In genomic region chr11:119201236-119201635, GRCh38 we compare ENCODE assay signal across 15 cellular contexts. TPM values are rescaled to one million over a fixed set of nuclear protein-coding genes. Genes with fewer than 3 reads are reported as not detected.
A peak's percentile ranks its signal among the peaks of the same experiment; 100 is the strongest.
DNase-seq lines count a peak whose midpoint lies in the region; ATAC-seq, FAIRE-seq and TF ChIP-seq lines count a peak whose summit lies in the region.
"Not testable (repeated sequence)": the region's sequence is repeated elsewhere in the genome, so short reads cannot be mapped to it uniquely, and the experiment has no call there.
"Had no signal": no experiment of that assay in that cellular context is flagged by ENCODE, and none has a peak within 500 bp of the region (broad histone marks: within the 10 kb centered on the region; RNA-seq: fewer than 3 reads in every experiment).

No MANE protein-coding gene starts in this region.

- BruUV-seq in K562 (replicated peaks; lab: Mats Ljungman, UMichigan), result not testable (repeated sequence)

- not testable (repeated sequence) for TF ChIP-seq CTCF in K562 (IDR thresholded peaks at IDR 0.05 in 2 of 3, conservative IDR thresholded peaks at IDR 0.05 in 1 of 3; ENCODE audit: insufficient read depth in 2 of 3, low read depth in 1 of 3, low read length in 3 of 3); upper lobe of right lung (IDR thresholded peaks at IDR 0.05)

- peak; percentile 5 for DNase-seq in activated naive CD8-positive, alpha-beta T cell treated with anti-CD3 and anti-CD28 coated beads, Interleukin-2, amount 10 ng/mL, durations not matched to agents 7 days and 5 days
- DNase-seq in K562 (ENCODE audit: extremely low read depth in 1 of 4, low spot score in 3 of 4), result not testable (repeated sequence)
- DNase-seq in mesenteric fat pad (ENCODE audit: low spot score) (peak; percentile 37), posterior vena cava (ENCODE audit: low spot score) (peak; percentile 44), upper lobe of right lung (peak; percentile 7)

- not testable (repeated sequence) for H3K27me3 Mint-ChIP-seq in activated naive CD8-positive, alpha-beta T cell treated with anti-CD3 and anti-CD28 coated beads, Interleukin-2, amount 10 ng/mL, durations not matched to agents 7 days and 5 days; dendritic cell treated with granulocyte-macrophage colony-stimulating factor and Interleukin-4, amounts not matched to agents 40 ng/mL and 50 ng/mL, for 4 days

- H3K79me2 ChIP-seq in K562 (ENCODE audit: control insufficient read depth, insufficient read depth, low read length), result not testable (repeated sequence)

- not testable (repeated sequence) for TF ChIP-seq POLR2A in K562 (conservative IDR thresholded peaks at IDR 0.05)

- WGBS in K562 (ENCODE audit: insufficient coverage, low coverage, missing lambda C conversion rate), result 43% methylated on average over 5 of the region's 5 CpGs

- intact Hi-C loops in K562 (cut with micrococcal nuclease); dendritic cell treated with granulocyte-macrophage colony-stimulating factor and Interleukin-4, amounts not matched to agents 40 ng/mL and 50 ng/mL, for 4 days (cut with micrococcal nuclease): not testable (repeated sequence)
- intact Hi-C loops in posterior vena cava (cut with DNase I), result loop anchor here in 1 of 2 donors (1.0 kb wide), 1 partner anchor 19 kb away; no protein-coding TSS in a partner anchor
- intact Hi-C loops in upper lobe of right lung (cut with DNase I), result loop anchor here (10.0 kb wide), 1 partner anchor 114 kb away; the partner anchor contains the start of gene MCAM

- TF ChIP-seq EP300 in K562 (IDR thresholded peaks at IDR 0.05; ENCODE audit: low read length), result not testable (repeated sequence)

- not testable (repeated sequence) for H3K36me3 Mint-ChIP-seq in activated naive CD8-positive, alpha-beta T cell treated with anti-CD3 and anti-CD28 coated beads, Interleukin-2, amount 10 ng/mL, durations not matched to agents 7 days and 5 days; dendritic cell treated with granulocyte-macrophage colony-stimulating factor and Interleukin-4, amounts not matched to agents 40 ng/mL and 50 ng/mL, for 4 days (ENCODE audit: low read depth)

- FAIRE-seq in K562 (lab: Jason Lieb, UNC), result not testable (repeated sequence)

- not testable (repeated sequence) for H3K4me3 Mint-ChIP-seq in activated naive CD8-positive, alpha-beta T cell treated with anti-CD3 and anti-CD28 coated beads, Interleukin-2, amount 10 ng/mL, durations not matched to agents 7 days and 5 days; dendritic cell treated with granulocyte-macrophage colony-stimulating factor and Interleukin-4, amounts not matched to agents 40 ng/mL and 50 ng/mL, for 4 days

- not testable (repeated sequence) for H3K9me3 Mint-ChIP-seq in activated naive CD8-positive, alpha-beta T cell treated with anti-CD3 and anti-CD28 coated beads, Interleukin-2, amount 10 ng/mL, durations not matched to agents 7 days and 5 days; dendritic cell treated with granulocyte-macrophage colony-stimulating factor and Interleukin-4, amounts not matched to agents 40 ng/mL and 50 ng/mL, for 4 days

- CTCF ChIA-PET in K562 (lab: Yijun Ruan, JAX; ENCODE audit: low intra/inter-chr PET ratio), result not testable (repeated sequence)

- H3K9ac ChIP-seq in K562 (ENCODE audit: insufficient read depth in 1 of 2, low read depth in 2 of 2, low read length in 2 of 2), result not testable (repeated sequence)

- peaks cover 13% of the 10 kb centered on the region for H3K4me1 Mint-ChIP-seq in activated naive CD8-positive, alpha-beta T cell treated with anti-CD3 and anti-CD28 coated beads, Interleukin-2, amount 10 ng/mL, durations not matched to agents 7 days and 5 days
- peaks cover 36% of the 10 kb centered on the region for H3K4me1 Mint-ChIP-seq in dendritic cell treated with granulocyte-macrophage colony-stimulating factor and Interleukin-4, amounts not matched to agents 40 ng/mL and 50 ng/mL, for 4 days (ENCODE audit: low read depth)

- not testable (repeated sequence) for H3K27ac Mint-ChIP-seq in activated naive CD8-positive, alpha-beta T cell treated with anti-CD3 and anti-CD28 coated beads, Interleukin-2, amount 10 ng/mL, durations not matched to agents 7 days and 5 days
- peak overlapping the region; percentile 63 for H3K27ac Mint-ChIP-seq in dendritic cell treated with granulocyte-macrophage colony-stimulating factor and Interleukin-4, amounts not matched to agents 40 ng/mL and 50 ng/mL, for 4 days

- H3K27me3 ChIP-seq in K562 (ENCODE audit: control insufficient read depth in 2 of 2, insufficient read depth in 2 of 2, low read length in 2 of 2); upper lobe of right lung: not testable (repeated sequence)

- H4K20me1 ChIP-seq in K562 (replicated peaks; ENCODE audit: control insufficient read depth, insufficient read depth, low read length), result not testable (repeated sequence)

- H3K4me3 ChIP-seq in K562, upper lobe of right lung: not testable (repeated sequence)

- H3K9me3 ChIP-seq in K562 (replicated peaks; ENCODE audit: control insufficient read depth, insufficient read depth, low read depth, low read length); upper lobe of right lung: not testable (repeated sequence)

- in situ Hi-C loops in K562 (cut with MboI), result not testable (repeated sequence)

- H3K27ac ChIP-seq in K562 (ENCODE audit: extremely low read depth, low read depth, low read length); upper lobe of right lung: not testable (repeated sequence)

- H3K36me3 ChIP-seq in K562 (ENCODE audit: control insufficient read depth, insufficient read depth, low read length); upper lobe of right lung: not testable (repeated sequence)

- TF ChIP-seq RAD21 in K562 (CRISPR knock-in tag; conservative IDR thresholded peaks at IDR 0.05 in 1 of 2, IDR thresholded peaks at IDR 0.05 in 1 of 2), result not testable (repeated sequence)

- POLR2A ChIA-PET in activated naive CD8-positive, alpha-beta T cell treated with anti-CD3 and anti-CD28 coated beads, Interleukin-2, amount 10 ng/mL, durations not matched to agents 7 days and 5 days (lab: Charles Lee), result not testable (repeated sequence)
- POLR2A ChIA-PET in K562 (lab: Yijun Ruan, JAX), result interaction anchor here (0.6 to 1.2 kb wide), 2 partner anchors 117 to 147 kb away, joined by 3 to 4 read pairs; partner anchors contain the start of gene HMBS

- not testable (repeated sequence) for H3K9me1 ChIP-seq in K562 (ENCODE audit: control insufficient read depth, insufficient read depth, low read length)

- not testable (repeated sequence) for H2AFZ ChIP-seq in K562 (ENCODE audit: low read depth, low read length)

- not testable (repeated sequence) for ATAC-seq in activated naive CD8-positive, alpha-beta T cell treated with anti-CD3 and anti-CD28 coated beads, Interleukin-2, amount 10 ng/mL, durations not matched to agents 7 days and 5 days (ENCODE audit: low read depth); K562; upper lobe of right lung

- H3K4me2 ChIP-seq in K562 (ENCODE audit: insufficient read depth, low read length), result not testable (repeated sequence)

- H3K4me1 ChIP-seq in K562 (replicated peaks in 1 of 2; ENCODE audit: control insufficient read depth in 2 of 2, insufficient read depth in 2 of 2, low read length in 2 of 2), result peaks cover 5 to 12% of the 10 kb centered on the region in 2 experiments; a peak in 3 of 5 replicates
- H3K4me1 ChIP-seq in upper lobe of right lung, result not testable (repeated sequence)

RNA-seq across cellular contexts. Expression of gene CBL, which starts 4.9 kb away (rescaled TPM):
- total RNA-seq in activated naive CD8-positive, alpha-beta T cell treated with anti-CD3 and anti-CD28 coated beads, Interleukin-2, amount 10 ng/mL, durations not matched to agents 7 days and 5 days, result 10 to 100 TPM; 45.1 to 45.2 TPM
- total RNA-seq in K562 (2011; cell fraction: chromatin; rRNA removed; ENCODE audit: low replicate concordance), result 15.7 and 23.8 TPM in 2 replicates
- total RNA-seq in K562 (2011; cell fraction: nucleolus; rRNA removed), result 8.8 and 10.0 TPM in 2 replicates
- total RNA-seq in K562 (2011; cell fraction: nucleoplasm; rRNA removed), result 17.2 and 25.5 TPM in 2 replicates
- 5.9 and 6.4 TPM in 2 replicates for total RNA-seq in K562 (2014; rRNA removed)
- 9.9 and 12.1 TPM in 2 replicates for total RNA-seq in K562 (2014; rRNA removed; fragmentation: Illumina TruSeq; extraction: Trizol)
- total RNA-seq in K562 (2015; rRNA removed; fragmentation: Illumina TruSeq; extraction: Trizol), result 7.6 and 8.2 TPM in 2 replicates
- 21.9 and 24.9 TPM in 2 replicates for total RNA-seq in K562 (2021)
- polyA plus RNA-seq in K562 (2011; rRNA removed), result 14.4 and 15.6 TPM in 2 replicates
- polyA plus RNA-seq in K562 (2011; cell fraction: cytosol; rRNA removed), result 9.2 and 15.0 TPM in 2 replicates
- polyA plus RNA-seq in K562 (2011; cell fraction: nucleus; rRNA removed), result 15.6 and 18.5 TPM in 2 replicates
- 9.6 and 11.7 TPM in 2 replicates for polyA plus RNA-seq in K562 (2012)
- polyA plus RNA-seq in K562 (2014; fragmentation: Illumina TruSeq; extraction: Trizol), result 17.6 and 18.8 TPM in 2 replicates
- 1 to 10 TPM; 3.2 to 6.2 TPM for polyA plus RNA-seq in K562 (2014; fragmentation: Nextera tagmentation; extraction: Ambion mirVana)
- polyA plus RNA-seq in K562 (2014; rRNA removed), result 10.7 and 10.9 TPM in 2 replicates
- 22.5 and 22.6 TPM in 2 replicates for polyA minus RNA-seq in K562 (2011; rRNA and poly(A)+ RNA removed)
- 15.1 and 17.8 TPM in 2 replicates for polyA minus RNA-seq in K562 (2011; cell fraction: cytosol; rRNA and poly(A)+ RNA removed)
- 8.1 and 11.1 TPM in 2 replicates for polyA minus RNA-seq in K562 (2011; cell fraction: nucleus; rRNA and poly(A)+ RNA removed)
- total RNA-seq in mesenteric fat pad, result 30.4 TPM
- 10 to 100 TPM; 23.3 to 32.8 TPM for total RNA-seq in posterior vena cava
- 30.0 TPM for total RNA-seq in upper lobe of right lung

RNA-seq across cellular contexts. Expression of gene NHERF4, which starts 16.0 kb away (rescaled TPM):
- total RNA-seq in activated naive CD8-positive, alpha-beta T cell treated with anti-CD3 and anti-CD28 coated beads, Interleukin-2, amount 10 ng/mL, durations not matched to agents 7 days and 5 days, result under 1 TPM in 1 of 2 experiments, not detected in 1; 0.30 TPM
- not detected in 2 replicates for total RNA-seq in K562 (2011; cell fraction: chromatin; rRNA removed; ENCODE audit: low replicate concordance)
- not detected in 2 replicates for total RNA-seq in K562 (2011; cell fraction: nucleolus; rRNA removed)
- total RNA-seq in K562 (2011; cell fraction: nucleoplasm; rRNA removed), result not detected in 2 replicates
- total RNA-seq in K562 (2014; rRNA removed) (not detected in 2 replicates), K562 (2014; rRNA removed; fragmentation: Illumina TruSeq; extraction: Trizol) (not detected in 2 replicates), K562 (2015; rRNA removed; fragmentation: Illumina TruSeq; extraction: Trizol) (not detected in 2 replicates), K562 (2021) (not detected in 2 replicates), mesenteric fat pad (not detected), posterior vena cava (under 1 TPM in 1 of 2 donors, not detected in 1; 0.14 TPM), upper lobe of right lung (0.81 TPM)
- polyA plus RNA-seq in K562 (2011; rRNA removed) (not detected in 2 replicates), K562 (2014; fragmentation: Illumina TruSeq; extraction: Trizol) (not detected in 2 replicates), K562 (2014; fragmentation: Nextera tagmentation; extraction: Ambion mirVana) (not detected), K562 (2014; rRNA removed) (not detected in 2 replicates)
- polyA plus RNA-seq in K562 (2011; cell fraction: cytosol; rRNA removed), result not detected in 2 replicates
- not detected in 2 replicates for polyA plus RNA-seq in K562 (2011; cell fraction: nucleus; rRNA removed)
- not detected in 2 replicates for polyA plus RNA-seq in K562 (2012)
- not detected in 2 replicates for polyA minus RNA-seq in K562 (2011; rRNA and poly(A)+ RNA removed)
- not detected in 2 replicates for polyA minus RNA-seq in K562 (2011; cell fraction: cytosol; rRNA and poly(A)+ RNA removed)
- not detected in 2 replicates for polyA minus RNA-seq in K562 (2011; cell fraction: nucleus; rRNA and poly(A)+ RNA removed)
- total RNA-seq: A673; CD4-positive, CD25-positive, alpha-beta regulatory T cell; Daoy; G401 had no signal
- polyA plus RNA-seq: AG04450; CD4-positive, alpha-beta memory T cell; CD4-positive, CD25-positive, alpha-beta regulatory T cell; CD8-positive, alpha-beta memory T cell; GM12878 had no signal

RNA-seq across cellular contexts. Expression of gene NLRX1, which starts 32.7 kb away (rescaled TPM):
- 10 to 100 TPM; 20.7 to 25.2 TPM for total RNA-seq in activated naive CD8-positive, alpha-beta T cell treated with anti-CD3 and anti-CD28 coated beads, Interleukin-2, amount 10 ng/mL, durations not matched to agents 7 days and 5 days
- total RNA-seq in K562 (2011; cell fraction: chromatin; rRNA removed; ENCODE audit: low replicate concordance), result 0.86 and 3.6 TPM in 2 replicates
- total RNA-seq in K562 (2011; cell fraction: nucleolus; rRNA removed), result 1.8 and 3.5 TPM in 2 replicates
- total RNA-seq in K562 (2011; cell fraction: nucleoplasm; rRNA removed), result 1.1 and 1.3 TPM in 2 replicates
- total RNA-seq in K562 (2014; rRNA removed), result 1.3 and 1.4 TPM in 2 replicates
- total RNA-seq in K562 (2014; rRNA removed; fragmentation: Illumina TruSeq; extraction: Trizol), result 0.19 and 0.22 TPM in 2 replicates
- 0.34 and 0.69 TPM in 2 replicates for total RNA-seq in K562 (2015; rRNA removed; fragmentation: Illumina TruSeq; extraction: Trizol)
- total RNA-seq in K562 (2021), result 2.1 and 2.3 TPM in 2 replicates
- 0.55 and 1.4 TPM in 2 replicates for polyA plus RNA-seq in K562 (2011; rRNA removed)
- polyA plus RNA-seq in K562 (2011; cell fraction: cytosol; rRNA removed), result 0.81 and 4.1 TPM in 2 replicates
- polyA plus RNA-seq in K562 (2011; cell fraction: nucleus; rRNA removed), result 0.76 and 5.1 TPM in 2 replicates
- polyA plus RNA-seq in K562 (2012), result 1.0 and 2.3 TPM in 2 replicates
- 0.49 and 1.1 TPM in 2 replicates for polyA plus RNA-seq in K562 (2014; fragmentation: Illumina TruSeq; extraction: Trizol)
- under 1 TPM; 0.04 to 0.06 TPM for polyA plus RNA-seq in K562 (2014; fragmentation: Nextera tagmentation; extraction: Ambion mirVana)
- 1.1 and 2.1 TPM in 2 replicates for polyA plus RNA-seq in K562 (2014; rRNA removed)
- polyA minus RNA-seq in K562 (2011; rRNA and poly(A)+ RNA removed), result 0.27 and 1.2 TPM in 2 replicates
- polyA minus RNA-seq in K562 (2011; cell fraction: cytosol; rRNA and poly(A)+ RNA removed), result 1.4 and 3.4 TPM in 2 replicates
- 0.67 and 2.3 TPM in 2 replicates for polyA minus RNA-seq in K562 (2011; cell fraction: nucleus; rRNA and poly(A)+ RNA removed)
- total RNA-seq in mesenteric fat pad, result 16.3 TPM
- 10 to 100 TPM; 14.9 to 23.9 TPM for total RNA-seq in posterior vena cava
- total RNA-seq in upper lobe of right lung, result 17.7 TPM
- total RNA-seq: G401 had no signal

RNA-seq across cellular contexts. Expression of gene ABCG4, which starts 52.4 kb away (rescaled TPM):
- total RNA-seq in activated naive CD8-positive, alpha-beta T cell treated with anti-CD3 and anti-CD28 coated beads, Interleukin-2, amount 10 ng/mL, durations not matched to agents 7 days and 5 days, result not detected
- total RNA-seq in K562 (2011; cell fraction: chromatin; rRNA removed; ENCODE audit: low replicate concordance), result 0.37 and 1.3 TPM in 2 replicates
- 0.13 and 0.50 TPM in 2 replicates for total RNA-seq in K562 (2011; cell fraction: nucleolus; rRNA removed)
- 0.66 and 0.99 TPM in 2 replicates for total RNA-seq in K562 (2011; cell fraction: nucleoplasm; rRNA removed)
- total RNA-seq in K562 (2014; rRNA removed) (0.09 TPM in 1 of 2 replicates, not detected in the other), K562 (2014; rRNA removed; fragmentation: Illumina TruSeq; extraction: Trizol) (not detected in 2 replicates), K562 (2015; rRNA removed; fragmentation: Illumina TruSeq; extraction: Trizol) (not detected in 2 replicates), K562 (2021) (0.11 and 0.13 TPM in 2 replicates), mesenteric fat pad (not detected), posterior vena cava (under 1 TPM; 0.23 to 0.43 TPM), upper lobe of right lung (0.14 TPM)
- polyA plus RNA-seq in K562 (2011; rRNA removed) (0.04 and 0.08 TPM in 2 replicates), K562 (2014; fragmentation: Illumina TruSeq; extraction: Trizol) (0.07 and 0.11 TPM in 2 replicates), K562 (2014; fragmentation: Nextera tagmentation; extraction: Ambion mirVana) (not detected), K562 (2014; rRNA removed) (0.03 and 0.05 TPM in 2 replicates)
- 0.04 and 0.12 TPM in 2 replicates for polyA plus RNA-seq in K562 (2011; cell fraction: cytosol; rRNA removed)
- polyA plus RNA-seq in K562 (2011; cell fraction: nucleus; rRNA removed), result 0.59 and 0.63 TPM in 2 replicates
- polyA plus RNA-seq in K562 (2012), result 0.13 TPM in 1 of 2 replicates, not detected in the other
- polyA minus RNA-seq in K562 (2011; rRNA and poly(A)+ RNA removed), result 0.11 and 0.21 TPM in 2 replicates
- not detected in 2 replicates for polyA minus RNA-seq in K562 (2011; cell fraction: cytosol; rRNA and poly(A)+ RNA removed)
- polyA minus RNA-seq in K562 (2011; cell fraction: nucleus; rRNA and poly(A)+ RNA removed), result 0.33 and 0.54 TPM in 2 replicates
- total RNA-seq: A673; CD4-positive, CD25-positive, alpha-beta regulatory T cell; Daoy; GM12878 had no signal
- polyA plus RNA-seq: CD14-positive monocyte; CD4-positive, alpha-beta memory T cell; CD4-positive, CD25-positive, alpha-beta regulatory T cell; CD8-positive, alpha-beta memory T cell; GM12878 had no signal
